Comparison of ENCODE assay signal across 11 cellular contexts in genomic region chr1:90339822-90340221, GRCh38.
"Had no signal": no experiment of that assay in that cellular context is flagged by ENCODE, and none has a peak within 500 bp of the region (broad histone marks: within the 10 kb centered on the region; RNA-seq: fewer than 3 reads in every experiment).

No MANE protein-coding gene starts in this region.

- H3K4me3 Mint-ChIP-seq: activated CD8-positive, alpha-beta T cell treated with anti-CD3 and anti-CD28 coated beads for 36 hours; activated naive CD8-positive, alpha-beta T cell treated with anti-CD3 and anti-CD28 coated beads, Interleukin-2, amount 50 U/mL, for 24 hours; activated T-cell treated with anti-CD3 and anti-CD28 coated beads, Interleukin-2, amount 50 U/mL, for 72 hours had no signal

- H3K36me3 Mint-ChIP-seq: immature natural killer cell; naive thymus-derived CD8-positive, alpha-beta T cell had no signal

- H3K9me3 Mint-ChIP-seq: activated CD8-positive, alpha-beta T cell treated with anti-CD3 and anti-CD28 coated beads for 36 hours; activated naive CD8-positive, alpha-beta T cell treated with anti-CD3 and anti-CD28 coated beads, Interleukin-2, amount 50 U/mL, for 24 hours; activated T-cell treated with anti-CD3 and anti-CD28 coated beads, Interleukin-2, amount 50 U/mL, for 72 hours; naive thymus-derived CD8-positive, alpha-beta T cell had no signal

- H3K27me3 Mint-ChIP-seq: activated CD8-positive, alpha-beta T cell treated with anti-CD3 and anti-CD28 coated beads for 36 hours; activated naive CD8-positive, alpha-beta T cell treated with anti-CD3 and anti-CD28 coated beads, Interleukin-2, amount 50 U/mL, for 24 hours had no signal

- DNase-seq: activated CD4-positive, alpha-beta T cell treated with anti-CD3 and anti-CD28 coated beads for 4 hours; activated CD8-positive, alpha-beta memory T cell treated with anti-CD3 and anti-CD28 coated beads, Interleukin-2, amount 50 U/mL, for 4 hours; activated CD8-positive, alpha-beta T cell treated with anti-CD3 and anti-CD28 coated beads for 36 hours; activated naive CD4-positive, alpha-beta T cell; activated naive CD8-positive, alpha-beta T cell treated with anti-CD3 and anti-CD28 coated beads, Interleukin-2, amount 50 U/mL, for 24 hours; activated T-cell treated with anti-CD3 and anti-CD28 coated beads, Interleukin-2, amount 50 U/mL, for 72 hours; left cardiac atrium; small intestine; thyroid gland had no signal

- ATAC-seq: activated CD8-positive, alpha-beta T cell treated with anti-CD3 and anti-CD28 coated beads for 36 hours; activated naive CD8-positive, alpha-beta T cell treated with anti-CD3 and anti-CD28 coated beads, Interleukin-2, amount 50 U/mL, for 24 hours; activated T-cell treated with anti-CD3 and anti-CD28 coated beads, Interleukin-2, amount 50 U/mL, for 72 hours; left cardiac atrium had no signal

- H3K27ac Mint-ChIP-seq: activated CD8-positive, alpha-beta T cell treated with anti-CD3 and anti-CD28 coated beads for 36 hours; activated naive CD8-positive, alpha-beta T cell treated with anti-CD3 and anti-CD28 coated beads, Interleukin-2, amount 50 U/mL, for 24 hours; activated T-cell treated with anti-CD3 and anti-CD28 coated beads, Interleukin-2, amount 50 U/mL, for 72 hours; immature natural killer cell; naive thymus-derived CD8-positive, alpha-beta T cell had no signal
